22 cellular contexts compared by ENCODE assay signal in the genomic region with DNA sequence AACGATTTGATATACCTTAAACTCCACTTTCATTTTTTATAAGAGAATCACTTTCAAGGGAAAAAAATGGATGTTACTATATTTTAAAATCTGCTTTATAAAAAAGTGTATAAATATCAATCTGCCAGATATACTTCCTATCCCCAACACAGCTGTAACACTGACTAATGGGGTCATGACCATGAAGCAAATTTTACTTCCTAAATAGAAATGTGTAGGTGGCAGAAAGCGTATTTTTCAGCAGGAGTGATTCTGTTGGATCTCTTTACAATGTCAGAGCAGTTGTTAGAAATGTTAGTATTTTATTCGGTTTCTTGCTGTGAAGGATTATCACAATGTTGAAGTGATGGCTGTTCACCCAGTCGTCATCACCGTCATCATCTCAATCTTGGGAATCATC. TPM values are rescaled to one million over a fixed set of nuclear protein-coding genes. Genes with fewer than 3 reads are reported as not detected.
DNase-seq lines count a peak whose midpoint lies in the region; ATAC-seq and TF ChIP-seq lines count a peak whose summit lies in the region.
"Had no signal": no experiment of that assay in that cellular context is flagged by ENCODE, and none has a peak within 500 bp of the region (broad histone marks: within the 10 kb centered on the region; RNA-seq: fewer than 3 reads in every experiment).

No MANE protein-coding gene starts in this region.

- H3K36me3 Mint-ChIP-seq in activated CD4-positive, alpha-beta T cell treated with anti-CD3 and anti-CD28 coated beads, Interleukin-2, amount 10 ng/mL, durations not matched to agents 24 days and 14 days (ENCODE audit: low read depth): peaks cover 36% of the 10 kb centered on the region
- peaks cover 58% of the 10 kb centered on the region for H3K36me3 Mint-ChIP-seq in activated T-helper 17 cell treated with anti-CD3 and anti-CD28 coated beads, Interleukin-2, amount 50 U/mL, for 72 hours (ENCODE audit: low read depth)

- no peak for TF ChIP-seq POLR2A in thyroid gland (IDR thresholded peaks at IDR 0.05)
- TF ChIP-seq POLR2A in spleen (IDR thresholded peaks at IDR 0.05): no peak

- ATAC-seq in activated T-helper 17 cell treated with anti-CD3 and anti-CD28 coated beads, Interleukin-2, amount 50 U/mL, for 72 hours (replicated peaks): no peak
- no peak for ATAC-seq in GM19452 (IDR thresholded peaks at IDR 0.05; ENCODE audit: unreplicated experiment)
- ATAC-seq: SK-N-SH treated with all-trans-retinoic acid at 6 μM for 48 hours had no signal

- 87 to 89% methylated on average over 5 of the region's 5 CpGs for WGBS in thyroid gland, 2 donors
- 85 to 89% (median 86%) methylated on average over 5 of the region's 5 CpGs for WGBS in spleen, 5 donors

- no peaks in the 10 kb centered on the region for H3K9me3 Mint-ChIP-seq in activated CD4-positive, alpha-beta T cell treated with anti-CD3 and anti-CD28 coated beads, Interleukin-2, amount 10 ng/mL, durations not matched to agents 24 days and 14 days
- H3K9me3 Mint-ChIP-seq in activated T-helper 17 cell treated with anti-CD3 and anti-CD28 coated beads, Interleukin-2, amount 50 U/mL, for 72 hours: peaks cover 3% of the 10 kb centered on the region

- H3K36me3 ChIP-seq in thyroid gland (no peaks in the 10 kb centered on the region), spleen (peaks cover 0 to 63% (median 47%) of the 10 kb centered on the region in 6 donors)

- TF ChIP-seq CTCF in thyroid gland (IDR thresholded peaks at IDR 0.05) (no peak), spleen (IDR thresholded peaks at IDR 0.05 in 8 of 11, conservative IDR thresholded peaks at IDR 0.05 in 3 of 11) (no peak)

- peaks cover 23% of the 10 kb centered on the region for H3K4me1 Mint-ChIP-seq in activated CD4-positive, alpha-beta T cell treated with anti-CD3 and anti-CD28 coated beads, Interleukin-2, amount 10 ng/mL, durations not matched to agents 24 days and 14 days
- peaks cover 23% of the 10 kb centered on the region for H3K4me1 Mint-ChIP-seq in activated T-helper 17 cell treated with anti-CD3 and anti-CD28 coated beads, Interleukin-2, amount 50 U/mL, for 72 hours

- DNase-seq in activated CD4-positive, alpha-beta T cell treated with anti-CD3 and anti-CD28 coated beads, Interleukin-2, amount 10 ng/mL, durations not matched to agents 24 days and 14 days: peak; percentile 27
- no peak for DNase-seq in activated CD4-positive, alpha-beta T cell treated with anti-CD3 and anti-CD28 coated beads, Interleukin-2, amount 50 U/mL, for 4 hours
- DNase-seq in dermis microvascular lymphatic vessel endothelial cell (ENCODE audit: low read depth in 2 of 2) (peak; percentile 43 to 67), thyroid gland (no peak), spleen (no peak)
- DNase-seq in activated effector memory CD4-positive, alpha-beta T cell treated with Interleukin-2 at 50 U/mL for 16 hours: no peak
- DNase-seq: DMS79, GOT3, HCEC 1CT, NCI-H1092 treated with DMSO at 0.1 percent for 48 hours, NCI-H146, NCI-H2029, NCI-H226, NCI-H510A treated with DMSO at 0.1 percent for 48 hours, NCI-H748 treated with DMSO at 0.1 percent for 48 hours, Peyer's patch had no signal

- H3K4me1 ChIP-seq in thyroid gland (peaks cover 20 to 33% of the 10 kb centered on the region in 2 donors), spleen (peaks cover 5 to 39% (median 11%) of the 10 kb centered on the region in 6 donors)

- H3K9me3 ChIP-seq in thyroid gland: no peaks in the 10 kb centered on the region
- no peaks in the 10 kb centered on the region for H3K9me3 ChIP-seq in spleen
- H3K9me3 ChIP-seq: Peyer's patch had no signal

- no peaks in the 10 kb centered on the region for H3K27me3 ChIP-seq in thyroid gland
- no peaks in the 10 kb centered on the region for H3K27me3 ChIP-seq in spleen (replicated peaks in 1 of 7)
- H3K27me3 ChIP-seq: Peyer's patch had no signal

- peak overlapping the region; percentile 63 to 80 (median 73) for H3K27ac ChIP-seq in thyroid gland
- no peak overlapping the region for H3K27ac ChIP-seq in spleen
- H3K27ac ChIP-seq: 22Rv1, C4-2B, KMS-11, Peyer's patch had no signal

- no peaks in the 10 kb centered on the region for H3K27me3 Mint-ChIP-seq in activated CD4-positive, alpha-beta T cell treated with anti-CD3 and anti-CD28 coated beads, Interleukin-2, amount 10 ng/mL, durations not matched to agents 24 days and 14 days
- no peaks in the 10 kb centered on the region for H3K27me3 Mint-ChIP-seq in activated T-helper 17 cell treated with anti-CD3 and anti-CD28 coated beads, Interleukin-2, amount 50 U/mL, for 72 hours

- intact Hi-C loops in activated CD4-positive, alpha-beta T cell treated with anti-CD3 and anti-CD28 coated beads, Interleukin-2, amount 10 ng/mL, durations not matched to agents 24 days and 14 days (cut with micrococcal nuclease): no loop called here
- intact Hi-C loops in thyroid gland (cut with DNase I): no loop called here
- intact Hi-C loops in spleen (cut with DNase I; ENCODE audit: low total_unique reads): no loop called here

- H3K27ac Mint-ChIP-seq in activated CD4-positive, alpha-beta T cell treated with anti-CD3 and anti-CD28 coated beads, Interleukin-2, amount 10 ng/mL, durations not matched to agents 24 days and 14 days: no peak overlapping the region
- H3K27ac Mint-ChIP-seq in activated T-helper 17 cell treated with anti-CD3 and anti-CD28 coated beads, Interleukin-2, amount 50 U/mL, for 72 hours: peak overlapping the region; percentile 30

- H3K4me3 ChIP-seq in thyroid gland (replicated peaks in 1 of 3): no peak overlapping the region
- H3K4me3 ChIP-seq in spleen: no peak overlapping the region
- H3K4me3 ChIP-seq: Peyer's patch had no signal

- H3K4me3 Mint-ChIP-seq in activated CD4-positive, alpha-beta T cell treated with anti-CD3 and anti-CD28 coated beads, Interleukin-2, amount 10 ng/mL, durations not matched to agents 24 days and 14 days: no peak overlapping the region
- no peak overlapping the region for H3K4me3 Mint-ChIP-seq in activated T-helper 17 cell treated with anti-CD3 and anti-CD28 coated beads, Interleukin-2, amount 50 U/mL, for 72 hours

RNA-seq across cellular contexts. Expression of gene C15orf40, which starts 5.5 kb away (rescaled TPM):
- 23.6 and 30.8 TPM in 2 replicates for total RNA-seq in activated CD4-positive, alpha-beta T cell treated with anti-CD3 and anti-CD28 coated beads, Interleukin-2, amount 10 ng/mL, durations not matched to agents 24 days and 14 days
- total RNA-seq in activated T-helper 17 cell treated with anti-CD3 and anti-CD28 coated beads, Interleukin-2, amount 50 U/mL, for 72 hours: 10 to 100 TPM; 13.5 to 18.0 TPM
- total RNA-seq in dermis microvascular lymphatic vessel endothelial cell: 10.1 and 12.6 TPM in 2 replicates
- total RNA-seq in thyroid gland: 10 to 100 TPM in 3 of 4 donors, 1 to 10 TPM in 1; 9.7 to 31.6 (median 22.4) TPM
- 10 to 100 TPM; 12.9 to 34.9 (median 20.6) TPM for total RNA-seq in spleen
- 10 to 100 TPM; 22.8 to 26.8 (median 26.3) TPM for polyA plus RNA-seq in spleen

RNA-seq across cellular contexts. Expression of gene RAMAC, which starts 30.9 kb away (rescaled TPM):
- 23.9 and 26.4 TPM in 2 replicates for total RNA-seq in activated CD4-positive, alpha-beta T cell treated with anti-CD3 and anti-CD28 coated beads, Interleukin-2, amount 10 ng/mL, durations not matched to agents 24 days and 14 days
- 10 to 100 TPM; 19.2 to 25.4 TPM for total RNA-seq in activated T-helper 17 cell treated with anti-CD3 and anti-CD28 coated beads, Interleukin-2, amount 50 U/mL, for 72 hours
- total RNA-seq in dermis microvascular lymphatic vessel endothelial cell (22.6 and 24.1 TPM in 2 replicates), thyroid gland (10 to 100 TPM; 18.7 to 24.0 (median 22.0) TPM), spleen (10 to 100 TPM; 12.8 to 19.4 (median 15.2) TPM)
- polyA plus RNA-seq in spleen: 10 to 100 TPM; 18.0 to 22.4 (median 20.7) TPM

RNA-seq across cellular contexts. Expression of gene BTBD1, which starts 50.1 kb away (rescaled TPM):
- 61.7 and 62.7 TPM in 2 replicates for total RNA-seq in activated CD4-positive, alpha-beta T cell treated with anti-CD3 and anti-CD28 coated beads, Interleukin-2, amount 10 ng/mL, durations not matched to agents 24 days and 14 days
- total RNA-seq in activated T-helper 17 cell treated with anti-CD3 and anti-CD28 coated beads, Interleukin-2, amount 50 U/mL, for 72 hours: 10 to 100 TPM; 46.1 to 63.8 TPM
- total RNA-seq in dermis microvascular lymphatic vessel endothelial cell (94.2 and 100 TPM in 2 replicates), thyroid gland (10 to 100 TPM; 84.7 to 99.3 (median 94.5) TPM), spleen (10 to 100 TPM; 39.2 to 70.8 (median 48.6) TPM)
- 10 to 100 TPM; 14.9 to 22.0 (median 21.5) TPM for polyA plus RNA-seq in spleen

Comparison
In these comparisons a context has a peak if more than half of its experiments do, and no peak if none do; other contexts are left out.
1. DNase-seq: peak in activated CD4-positive, alpha-beta T cell treated with anti-CD3 and anti-CD28 coated beads, Interleukin-2, amount 10 ng/mL, durations not matched to agents 24 days and 14 days (single experiment) and dermis microvascular lymphatic vessel endothelial cell (2 of 2); none in activated CD4-positive, alpha-beta T cell treated with anti-CD3 and anti-CD28 coated beads, Interleukin-2, amount 50 U/mL, for 4 hours (0 of 2), thyroid gland (0 of 2), activated effector memory CD4-positive, alpha-beta T cell treated with Interleukin-2 at 50 U/mL for 16 hours (single experiment) and spleen (single experiment).
2. H3K27ac ChIP-seq: peak in thyroid gland (3 of 3); none in spleen (0 of 8).